ENCODE assay signal across 8 cellular contexts in genomic region chr6:26550250-26550993, GRCh38. TPM values are rescaled to one million over a fixed set of nuclear protein-coding genes. Genes with fewer than 3 reads are reported as not detected.
DNase-seq lines count a peak whose midpoint lies in the region; ATAC-seq, FAIRE-seq and TF ChIP-seq lines count a peak whose summit lies in the region.

No MANE protein-coding gene starts in this region.

- POLR2A ChIA-PET in K562 (lab: Yijun Ruan, JAX), result interaction anchor here (1.5 to 6.8 kb wide), 4 partner anchors 8 to 214 kb away, joined by 5 to 70 read pairs (median 16); partner anchors contain the start of gene HMGN4

- H2AFZ ChIP-seq in K562 (ENCODE audit: low read depth, low read length), result peak overlapping the region; percentile 9; the same call in 1 of the 2 replicates

- H3K4me2 ChIP-seq in K562 (ENCODE audit: insufficient read depth, low read length), result peak overlapping the region; percentile 35; the same call in 1 of the 2 replicates

- intact Hi-C loops in K562 (cut with micrococcal nuclease), result loop anchor here (5.0 to 10.0 kb wide), 3 partner anchors 373 to 1134 kb away; partner anchors contain the start of gene ZNF184

- peak; percentile 24; the same call in 2 of the 3 replicates for ATAC-seq in K562
- no peak for ATAC-seq in HG03378 (IDR thresholded peaks at IDR 0.05; ENCODE audit: unreplicated experiment)
- ATAC-seq in HG02763 (IDR thresholded peaks at IDR 0.05; ENCODE audit: unreplicated experiment), result no peak

- H3K9ac ChIP-seq in K562 (ENCODE audit: insufficient read depth in 1 of 2, low read depth in 2 of 2, low read length in 2 of 2), result 0 out of 4 replicates have a peak overlapping the region, but pooled peaks of 1 of the 2 experiments have one; percentile 7

- peak overlapping the region; percentile 68 for H3K4me3 ChIP-seq in Jurkat, Clone E6-1 (ENCODE audit: low read length)
- peak overlapping the region; percentile 26 for H3K4me3 ChIP-seq in K562

- in situ Hi-C loops in K562 (cut with MboI), result loop anchor here (25.0 kb wide), 1 partner anchor 363 kb away; a partner anchor contains a TSS

- CTCF ChIA-PET in K562 (lab: Yijun Ruan, JAX; ENCODE audit: low intra/inter-chr PET ratio), result no interaction called here

- no peaks in the 10 kb centered on the region for H3K79me2 ChIP-seq in K562 (ENCODE audit: control insufficient read depth, insufficient read depth, low read length)

- no peaks in the 10 kb centered on the region for H3K27me3 ChIP-seq in K562 (ENCODE audit: control insufficient read depth in 2 of 2, insufficient read depth in 2 of 2, low read length in 2 of 2)

- DNase-seq in EH (ENCODE audit: low read depth) (peak; percentile 55), SW 1271 (lab: John Stamatoyannopoulos, UW) (peak; percentile 66 to 82), K562 (ENCODE audit: extremely low read depth in 1 of 4, low spot score in 3 of 4) (peak; percentile 49 to 60 (median 56)), islet precursor cell (peak; percentile 91)
- peak; percentile 55 for DNase-seq in Jurkat, Clone E6-1 (ENCODE audit: low read depth, low spot score)
- peak; percentile 71 to 74 for DNase-seq in stimulated activated CD4-positive, alpha-beta T cell treated with anti-CD3 and anti-CD28 coated beads, Interleukin-2, amount 100 ng/mL, for 24 hours

- H3K9me3 ChIP-seq in K562 (replicated peaks; ENCODE audit: control insufficient read depth, insufficient read depth, low read depth, low read length), result no peaks in the 10 kb centered on the region

- no peak for TF ChIP-seq POLR2A in K562 (conservative IDR thresholded peaks at IDR 0.05)

- H3K9me1 ChIP-seq in K562 (ENCODE audit: control insufficient read depth, insufficient read depth, low read length), result no peaks in the 10 kb centered on the region

- peaks cover 5 to 9% of the 10 kb centered on the region in 2 experiments; a peak in 4 of 5 replicates for H3K4me1 ChIP-seq in K562 (replicated peaks in 1 of 2; ENCODE audit: control insufficient read depth in 2 of 2, insufficient read depth in 2 of 2, low read length in 2 of 2)

- FAIRE-seq in K562 (lab: Jason Lieb, UNC), result no peak

- 66% methylated on average over 42 of the region's 42 CpGs for WGBS in K562 (ENCODE audit: insufficient coverage, low coverage, missing lambda C conversion rate)

- TF ChIP-seq EP300 in K562 (IDR thresholded peaks at IDR 0.05; ENCODE audit: low read length), result no peak

- no peak overlapping the region for H3K27ac ChIP-seq in K562 (ENCODE audit: extremely low read depth, low read depth, low read length)

- TF ChIP-seq RAD21 in K562 (CRISPR knock-in tag; conservative IDR thresholded peaks at IDR 0.05 in 1 of 2, IDR thresholded peaks at IDR 0.05 in 1 of 2), result no peak

- peaks cover 12% of the 10 kb centered on the region for H3K36me3 ChIP-seq in K562 (ENCODE audit: control insufficient read depth, insufficient read depth, low read length)

- BruUV-seq in K562 (replicated peaks; lab: Mats Ljungman, UMichigan), result no TSS peak

- TF ChIP-seq CTCF in K562 (IDR thresholded peaks at IDR 0.05 in 2 of 3, conservative IDR thresholded peaks at IDR 0.05 in 1 of 3; ENCODE audit: insufficient read depth in 2 of 3, low read depth in 1 of 3, low read length in 3 of 3), result no peak

- H4K20me1 ChIP-seq in K562 (replicated peaks; ENCODE audit: control insufficient read depth, insufficient read depth, low read length), result no peaks in the 10 kb centered on the region

TF ChIP-seq in K562, 482 proteins besides CTCF, POLR2A, EP300 and RAD21 (continues in another document):
- TF ChIP-seq KAT8 (IDR thresholded peaks at IDR 0.05; ENCODE audit: low read depth), result no peak
- TF ChIP-seq KLF6 (CRISPR knock-in tag; IDR thresholded peaks at IDR 0.05; ENCODE audit: borderline replicate concordance), result peak; percentile 89
- peak; percentile 89 for TF ChIP-seq DDX20 (tag; IDR thresholded peaks at IDR 0.05; ENCODE audit: low read depth)
- TF ChIP-seq, protein P1, sequence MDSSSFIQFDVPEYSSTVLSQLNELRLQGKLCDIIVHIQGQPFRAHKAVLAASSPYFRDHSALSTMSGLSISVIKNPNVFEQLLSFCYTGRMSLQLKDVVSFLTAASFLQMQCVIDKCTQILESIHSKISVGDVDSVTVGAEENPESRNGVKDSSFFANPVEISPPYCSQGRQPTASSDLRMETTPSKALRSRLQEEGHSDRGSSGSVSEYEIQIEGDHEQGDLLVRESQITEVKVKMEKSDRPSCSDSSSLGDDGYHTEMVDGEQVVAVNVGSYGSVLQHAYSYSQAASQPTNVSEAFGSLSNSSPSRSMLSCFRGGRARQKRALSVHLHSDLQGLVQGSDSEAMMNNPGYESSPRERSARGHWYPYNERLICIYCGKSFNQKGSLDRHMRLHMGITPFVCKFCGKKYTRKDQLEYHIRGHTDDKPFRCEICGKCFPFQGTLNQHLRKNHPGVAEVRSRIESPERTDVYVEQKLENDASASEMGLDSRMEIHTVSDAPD (CRISPR knock-in tag; IDR thresholded peaks at IDR 0.05), result peak; percentile 45; the same call in 1 of the 2 replicates

RNA-seq across cellular contexts. Expression of gene HMGN4, which starts 12.3 kb away (rescaled TPM):
- polyA plus RNA-seq in Jurkat, Clone E6-1 (2012; ENCODE audit: insufficient read depth, insufficient read length), result 84.0 TPM
- total RNA-seq in K562 (2011; cell fraction: chromatin; rRNA removed; ENCODE audit: low replicate concordance), result 23.4 and 44.5 TPM in 2 replicates
- 13.5 and 15.3 TPM in 2 replicates for total RNA-seq in K562 (2011; cell fraction: nucleolus; rRNA removed)
- 28.3 and 34.4 TPM in 2 replicates for total RNA-seq in K562 (2011; cell fraction: nucleoplasm; rRNA removed)
- 71.8 and 87.5 TPM in 2 replicates for total RNA-seq in K562 (2014; rRNA removed)
- 134 and 145 TPM in 2 replicates for total RNA-seq in K562 (2014; rRNA removed; fragmentation: Illumina TruSeq; extraction: Trizol)
- 100 and 102 TPM in 2 replicates for total RNA-seq in K562 (2015; rRNA removed; fragmentation: Illumina TruSeq; extraction: Trizol)
- 78.8 and 79.9 TPM in 2 replicates for total RNA-seq in K562 (2021)
- polyA plus RNA-seq in K562 (2011; rRNA removed), result 95.4 and 111 TPM in 2 replicates
- polyA plus RNA-seq in K562 (2011; cell fraction: cytosol; rRNA removed), result 35.3 and 57.4 TPM in 2 replicates
- 24.5 and 38.9 TPM in 2 replicates for polyA plus RNA-seq in K562 (2011; cell fraction: nucleus; rRNA removed)
- 65.4 and 94.0 TPM in 2 replicates for polyA plus RNA-seq in K562 (2012)
- 97.0 and 104 TPM in 2 replicates for polyA plus RNA-seq in K562 (2014; fragmentation: Illumina TruSeq; extraction: Trizol)
- polyA plus RNA-seq in K562 (2014; fragmentation: Nextera tagmentation; extraction: Ambion mirVana), result 10 to 100 TPM; 35.4 to 41.1 TPM
- 92.2 and 94.1 TPM in 2 replicates for polyA plus RNA-seq in K562 (2014; rRNA removed)
- 76.2 and 81.4 TPM in 2 replicates for polyA minus RNA-seq in K562 (2011; rRNA and poly(A)+ RNA removed)
- polyA minus RNA-seq in K562 (2011; cell fraction: cytosol; rRNA and poly(A)+ RNA removed), result 32.2 and 35.4 TPM in 2 replicates
- polyA minus RNA-seq in K562 (2011; cell fraction: nucleus; rRNA and poly(A)+ RNA removed), result 8.2 and 16.9 TPM in 2 replicates

RNA-seq across cellular contexts. Expression of gene ABT1, which starts 46.3 kb away (rescaled TPM):
- 25.6 TPM for polyA plus RNA-seq in Jurkat, Clone E6-1 (2012; ENCODE audit: insufficient read depth, insufficient read length)
- total RNA-seq in K562 (2011; cell fraction: chromatin; rRNA removed; ENCODE audit: low replicate concordance), result 19.4 and 24.4 TPM in 2 replicates
- total RNA-seq in K562 (2011; cell fraction: nucleolus; rRNA removed), result 28.8 and 31.2 TPM in 2 replicates
- total RNA-seq in K562 (2011; cell fraction: nucleoplasm; rRNA removed), result 29.9 and 34.0 TPM in 2 replicates
- total RNA-seq in K562 (2014; rRNA removed) (52.7 and 60.6 TPM in 2 replicates), K562 (2014; rRNA removed; fragmentation: Illumina TruSeq; extraction: Trizol) (19.9 and 21.5 TPM in 2 replicates), K562 (2015; rRNA removed; fragmentation: Illumina TruSeq; extraction: Trizol) (37.9 and 40.7 TPM in 2 replicates), K562 (2021) (45.4 and 47.8 TPM in 2 replicates)
- polyA plus RNA-seq in K562 (2011; rRNA removed) (45.9 and 47.2 TPM in 2 replicates), K562 (2014; fragmentation: Illumina TruSeq; extraction: Trizol) (29.6 and 40.5 TPM in 2 replicates), K562 (2014; fragmentation: Nextera tagmentation; extraction: Ambion mirVana) (10 to 100 TPM in 1 of 2 experiments, 1 to 10 TPM in 1; 8.8 to 25.2 TPM), K562 (2014; rRNA removed) (51.1 and 59.4 TPM in 2 replicates)
- polyA plus RNA-seq in K562 (2011; cell fraction: cytosol; rRNA removed), result 54.9 and 75.5 TPM in 2 replicates
- 31.7 and 32.1 TPM in 2 replicates for polyA plus RNA-seq in K562 (2011; cell fraction: nucleus; rRNA removed)
- 28.3 and 30.1 TPM in 2 replicates for polyA plus RNA-seq in K562 (2012)
- 19.4 and 21.4 TPM in 2 replicates for polyA minus RNA-seq in K562 (2011; rRNA and poly(A)+ RNA removed)
- polyA minus RNA-seq in K562 (2011; cell fraction: cytosol; rRNA and poly(A)+ RNA removed), result 17.9 and 18.6 TPM in 2 replicates
- 26.0 and 42.1 TPM in 2 replicates for polyA minus RNA-seq in K562 (2011; cell fraction: nucleus; rRNA and poly(A)+ RNA removed)

RNA-seq across cellular contexts. Expression of gene BTN1A1, which starts 50.3 kb away (rescaled TPM):
- not detected for polyA plus RNA-seq in Jurkat, Clone E6-1 (2012; ENCODE audit: insufficient read depth, insufficient read length)
- not detected in 2 replicates for total RNA-seq in K562 (2011; cell fraction: chromatin; rRNA removed; ENCODE audit: low replicate concordance)
- total RNA-seq in K562 (2011; cell fraction: nucleolus; rRNA removed), result not detected in 2 replicates
- total RNA-seq in K562 (2011; cell fraction: nucleoplasm; rRNA removed), result not detected in 2 replicates
- total RNA-seq in K562 (2014; rRNA removed), result 0.09 TPM in 1 of 2 replicates, not detected in the other
- 0.15 TPM in 1 of 2 replicates, not detected in the other for total RNA-seq in K562 (2014; rRNA removed; fragmentation: Illumina TruSeq; extraction: Trizol)
- not detected in 2 replicates for total RNA-seq in K562 (2015; rRNA removed; fragmentation: Illumina TruSeq; extraction: Trizol)
- 0.09 TPM in 1 of 2 replicates, not detected in the other for total RNA-seq in K562 (2021)
- polyA plus RNA-seq in K562 (2011; rRNA removed), result 0.04 TPM in 2 replicates
- 0.01 TPM in 1 of 2 replicates, not detected in the other for polyA plus RNA-seq in K562 (2011; cell fraction: cytosol; rRNA removed)
- not detected in 2 replicates for polyA plus RNA-seq in K562 (2011; cell fraction: nucleus; rRNA removed)
- 0.04 and 0.05 TPM in 2 replicates for polyA plus RNA-seq in K562 (2012)
- 0.06 TPM in 1 of 2 replicates, not detected in the other for polyA plus RNA-seq in K562 (2014; fragmentation: Illumina TruSeq; extraction: Trizol)
- polyA plus RNA-seq in K562 (2014; fragmentation: Nextera tagmentation; extraction: Ambion mirVana), result under 1 TPM in 1 of 2 experiments, not detected in 1; 0.01 TPM
- polyA plus RNA-seq in K562 (2014; rRNA removed), result not detected in 2 replicates
- polyA minus RNA-seq in K562 (2011; rRNA and poly(A)+ RNA removed), result not detected in 2 replicates
- polyA minus RNA-seq in K562 (2011; cell fraction: cytosol; rRNA and poly(A)+ RNA removed), result not detected in 2 replicates
- not detected in 2 replicates for polyA minus RNA-seq in K562 (2011; cell fraction: nucleus; rRNA and poly(A)+ RNA removed)
